In genomic region chr3:31531992-31532586, GRCh38 we compare ENCODE assay signal across 8 cellular contexts. TPM values are rescaled to one million over a fixed set of nuclear protein-coding genes. Genes with fewer than 3 reads are reported as not detected.
DNase-seq lines count a peak whose midpoint lies in the region; ATAC-seq lines count a peak whose summit lies in the region.

No MANE protein-coding gene starts in this region.

- peak; percentile 97 for DNase-seq in COLO668 (lab: John Stamatoyannopoulos, UW; ENCODE audit: unreplicated experiment)
- DNase-seq in HT-29 (ENCODE audit: low spot score) = peak; percentile 96
- DNase-seq in NK-92 treated with Interleukin-12 subunit alpha and Interleukin-12 subunit beta, amount 100 ng/mL, for 24 hours (lab: John Stamatoyannopoulos, UW) = peak; percentile 96
- DNase-seq in activated CD8-positive, alpha-beta memory T cell treated with anti-CD3 and anti-CD28 coated beads for 4 hours (ENCODE audit: low read depth in 2 of 2) = peak; percentile 97 to 98
- peak; percentile 98 for DNase-seq in effector CD8-positive, alpha-beta T cell (lab: John Stamatoyannopoulos, UW)
- peak; percentile 99 for DNase-seq in lung microvascular endothelial cell (ENCODE audit: low read depth in 2 of 2)
- DNase-seq in stimulated activated CD4-positive, alpha-beta T cell treated with anti-CD3 and anti-CD28 coated beads, TNF-alpha, amount 100 ng/mL, for 4 hours (ENCODE audit: low read depth in 3 of 3) = peak; percentile 98

- peak; percentile 84 for ATAC-seq in GM21360 (IDR thresholded peaks at IDR 0.05; ENCODE audit: unreplicated experiment)

RNA-seq across cellular contexts. Expression of gene STT3B, which starts 0.6 kb away (rescaled TPM):
- total RNA-seq in HT-29 (2014; rRNA removed; shearing (Covaris generic)) = 75.0 and 86.5 TPM in 2 replicates
- total RNA-seq in lung microvascular endothelial cell = 120 and 142 TPM in 2 replicates

Comparison
In these comparisons a context has a peak if more than half of its experiments do, and no peak if none do; other contexts are left out.
1. Peak in every context shown above with its lines: DNase-seq and ATAC-seq.